ENCODE assay signal across 2 cellular contexts in the genomic region with DNA sequence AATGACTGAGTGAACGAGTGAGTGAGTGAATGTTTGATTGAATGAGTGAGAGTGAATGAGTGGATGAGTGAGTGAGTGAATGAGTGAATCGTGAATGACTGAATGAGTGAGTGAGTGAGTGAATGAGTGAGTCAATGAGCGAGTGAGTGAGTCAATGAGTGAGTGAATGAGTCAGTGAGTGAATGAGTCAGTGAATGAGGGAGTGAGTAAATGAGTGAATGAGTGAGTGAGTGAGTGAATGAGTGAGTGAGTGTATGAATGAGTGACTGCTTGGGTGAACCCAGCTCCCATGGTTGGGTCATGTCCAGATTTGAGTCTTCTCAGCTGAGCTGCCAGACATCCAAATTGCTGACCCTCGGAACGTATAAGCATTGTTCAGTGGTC.
A peak's percentile ranks its signal among the peaks of the same experiment; 100 is the strongest.
TF ChIP-seq lines count a peak whose summit lies in the region.
"Not testable (repeated sequence)": the region's sequence is repeated elsewhere in the genome, so short reads cannot be mapped to it uniquely, and the experiment has no call there.

No MANE protein-coding gene starts in this region.

TF ChIP-seq in A549, 52 proteins besides CTCF, POLR2A, EP300 and RAD21:
- not testable (repeated sequence) for TF ChIP-seq FOSL2 (IDR thresholded peaks at IDR 0.05)
- TF ChIP-seq FOSL2 (CRISPR knock-in tag; IDR thresholded peaks at IDR 0.05) (peak; percentile 85), ZFP36 (IDR thresholded peaks at IDR 0.05; ENCODE audit: borderline replicate concordance, partially characterized antibody) (peak; percentile 56)

TF ChIP-seq in HepG2, 621 proteins besides CTCF, POLR2A, EP300 and RAD21:
- TF ChIP-seq ASH2L (IDR thresholded peaks at IDR 0.05; ENCODE audit: insufficient read length, low read depth, low read length) (peak; percentile 44), ZNF24 (IDR thresholded peaks at IDR 0.05) (peak; percentile 92)
